ENCODE assay signal across 8 cellular contexts in genomic region chrX:40095588-40096394, GRCh38. TPM values are rescaled to one million over a fixed set of nuclear protein-coding genes. Genes with fewer than 3 reads are reported as not detected.
DNase-seq lines count a peak whose midpoint lies in the region; ATAC-seq and TF ChIP-seq lines count a peak whose summit lies in the region.

No MANE protein-coding gene starts in this region.

- no peaks in the 10 kb centered on the region for H3K36me3 ChIP-seq in CD4-positive, CD25-positive, alpha-beta regulatory T cell (ENCODE audit: control insufficient read depth, insufficient read depth, low read length)
- no peaks in the 10 kb centered on the region for H3K36me3 ChIP-seq in HUES6 (ENCODE audit: control insufficient read depth, insufficient read depth, low read length)
- H3K36me3 ChIP-seq in prostate gland: no peaks in the 10 kb centered on the region

- H3K27me3 ChIP-seq in CD4-positive, CD25-positive, alpha-beta regulatory T cell (ENCODE audit: control insufficient read depth, insufficient read depth, low read length): no peaks in the 10 kb centered on the region
- H3K27me3 ChIP-seq in HUES6 (ENCODE audit: control insufficient read depth, insufficient read depth, low read length): peaks cover 37% of the 10 kb centered on the region
- no peaks in the 10 kb centered on the region for H3K27me3 ChIP-seq in prostate gland (replicated peaks; ENCODE audit: insufficient read depth)

- H3K9ac ChIP-seq in HUES6 (ENCODE audit: low read length): peak overlapping the region; percentile 93

- H3K4me3 Mint-ChIP-seq in CD4-positive, CD25-positive, alpha-beta regulatory T cell: peak overlapping the region; percentile 89 to 98 (median 93)
- peak overlapping the region; percentile 92 for H3K4me3 Mint-ChIP-seq in activated CD8-positive, alpha-beta T cell treated with anti-CD3 and anti-CD28 coated beads, Interleukin-2, amount 10 ng/mL, durations not matched to agents 7 days and 5 days

- peaks cover 16 to 43% (median 30%) of the 10 kb centered on the region in 4 donors for H3K4me1 Mint-ChIP-seq in CD4-positive, CD25-positive, alpha-beta regulatory T cell
- peaks cover 34% of the 10 kb centered on the region for H3K4me1 Mint-ChIP-seq in activated CD8-positive, alpha-beta T cell treated with anti-CD3 and anti-CD28 coated beads, Interleukin-2, amount 10 ng/mL, durations not matched to agents 7 days and 5 days (ENCODE audit: low read depth)

- H3K9me3 ChIP-seq in CD4-positive, CD25-positive, alpha-beta regulatory T cell (ENCODE audit: control insufficient read depth in 2 of 2, low read length in 2 of 2): no peaks in the 10 kb centered on the region
- H3K9me3 ChIP-seq in HUES6 (ENCODE audit: control insufficient read depth, insufficient read depth, low read depth, low read length) (no peaks in the 10 kb centered on the region), prostate gland (no peaks in the 10 kb centered on the region)

- H3K27ac Mint-ChIP-seq in CD4-positive, CD25-positive, alpha-beta regulatory T cell: peak overlapping the region; percentile 7 to 83 (median 79)
- peak overlapping the region; percentile 85 for H3K27ac Mint-ChIP-seq in activated CD8-positive, alpha-beta T cell treated with anti-CD3 and anti-CD28 coated beads, Interleukin-2, amount 10 ng/mL, durations not matched to agents 7 days and 5 days

- POLR2A ChIA-PET in activated CD8-positive, alpha-beta T cell treated with anti-CD3 and anti-CD28 coated beads, Interleukin-2, amount 10 ng/mL, durations not matched to agents 7 days and 5 days (lab: Charles Lee): interaction anchor here (0.8 to 4.2 kb wide), 7 partner anchors 72 to 272 kb away, joined by 3 to 73 read pairs (median 3); no protein-coding TSS in a partner anchor

- intact Hi-C loops in prostate gland (cut with DNase I): loop anchor here (5.0 kb wide), 1 partner anchor 358 kb away; no protein-coding TSS in a partner anchor

- H3K36me3 Mint-ChIP-seq in CD4-positive, CD25-positive, alpha-beta regulatory T cell: no peaks in the 10 kb centered on the region
- H3K36me3 Mint-ChIP-seq in activated CD8-positive, alpha-beta T cell treated with anti-CD3 and anti-CD28 coated beads, Interleukin-2, amount 10 ng/mL, durations not matched to agents 7 days and 5 days (ENCODE audit: low read depth): peaks cover 23% of the 10 kb centered on the region

- no peak for TF ChIP-seq CTCF in prostate gland (IDR thresholded peaks at IDR 0.05)

- CTCF ChIA-PET in activated CD8-positive, alpha-beta T cell treated with anti-CD3 and anti-CD28 coated beads, Interleukin-2, amount 10 ng/mL, durations not matched to agents 7 days and 5 days (lab: Charles Lee): interaction anchor here (0.7 kb wide), 1 partner anchor 373 kb away, joined by 3 read pairs; no protein-coding TSS in a partner anchor

- H3K27ac ChIP-seq in CD4-positive, CD25-positive, alpha-beta regulatory T cell (ENCODE audit: insufficient read depth, low read length, poor library complexity, severe bottlenecking): peak overlapping the region; percentile 60
- peak overlapping the region; percentile 32; the same call in 1 of the 2 replicates for H3K27ac ChIP-seq in HUES6 (ENCODE audit: low read depth, low read length)
- H3K27ac ChIP-seq in prostate gland: peak overlapping the region; percentile 86 to 92

- peaks cover 0 to 4% (median 0%) of the 10 kb centered on the region in 7 donors for H3K9me3 Mint-ChIP-seq in CD4-positive, CD25-positive, alpha-beta regulatory T cell
- H3K9me3 Mint-ChIP-seq in activated CD8-positive, alpha-beta T cell treated with anti-CD3 and anti-CD28 coated beads, Interleukin-2, amount 10 ng/mL, durations not matched to agents 7 days and 5 days (ENCODE audit: insufficient read depth): no peaks in the 10 kb centered on the region

- TF ChIP-seq POLR2A in prostate gland (IDR thresholded peaks at IDR 0.05): peak; percentile 29

- under 1% methylated on average over 18 of the region's 79 CpGs for WGBS in prostate gland

- H3K4me3 ChIP-seq in CD4-positive, CD25-positive, alpha-beta regulatory T cell (ENCODE audit: low read depth, low read length): peak overlapping the region; percentile 86
- peak overlapping the region; percentile 66 for H3K4me3 ChIP-seq in HUES6 (ENCODE audit: low read depth, low read length)
- H3K4me3 ChIP-seq in prostate gland: peak overlapping the region; percentile 63 to 65

- H3K4me1 ChIP-seq in CD4-positive, CD25-positive, alpha-beta regulatory T cell (ENCODE audit: control insufficient read depth, insufficient read depth, low read length, poor library complexity, severe bottlenecking): peaks cover 31% of the 10 kb centered on the region
- H3K4me1 ChIP-seq in HUES6 (ENCODE audit: control insufficient read depth, insufficient read depth, low read length): peaks cover 32% of the 10 kb centered on the region
- no peaks in the 10 kb centered on the region for H3K4me1 ChIP-seq in prostate gland (replicated peaks)

- ATAC-seq in CD4-positive, CD25-positive, alpha-beta regulatory T cell (ENCODE audit: low read depth in 2 of 2): no peak
- ATAC-seq in activated CD8-positive, alpha-beta T cell treated with anti-CD3 and anti-CD28 coated beads, Interleukin-2, amount 10 ng/mL, durations not matched to agents 7 days and 5 days: no peak
- no peak for ATAC-seq in HG02970 (IDR thresholded peaks at IDR 0.05; ENCODE audit: low FRiP score, unreplicated experiment)

- H3K27me3 Mint-ChIP-seq in CD4-positive, CD25-positive, alpha-beta regulatory T cell: peaks cover 4% of the 10 kb centered on the region
- H3K27me3 Mint-ChIP-seq in activated CD8-positive, alpha-beta T cell treated with anti-CD3 and anti-CD28 coated beads, Interleukin-2, amount 10 ng/mL, durations not matched to agents 7 days and 5 days (ENCODE audit: low read depth): no peaks in the 10 kb centered on the region

- DNase-seq in CD4-positive, CD25-positive, alpha-beta regulatory T cell: peak in 1 of 3 donors; percentile 60
- peak; percentile 39 for DNase-seq in activated CD8-positive, alpha-beta T cell treated with anti-CD3 and anti-CD28 coated beads, Interleukin-2, amount 10 ng/mL, durations not matched to agents 7 days and 5 days
- DNase-seq in globus pallidus (ENCODE audit: low spot score) (peak; percentile 35), prostate gland (ENCODE audit: low spot score) (peak; percentile 7), iPS-NIHi7 (ENCODE audit: extremely low spot score) (no peak), NCI-H2107 treated with DMSO at 0.1 percent for 48 hours (lab: John Stamatoyannopoulos, UW; ENCODE audit: unreplicated experiment) (no peak)

RNA-seq across cellular contexts. Expression of gene BCOR, which starts 2.0 kb away (rescaled TPM):
- 38.0 TPM for total RNA-seq in CD4-positive, CD25-positive, alpha-beta regulatory T cell
- 1 to 10 TPM; 2.5 to 5.3 (median 3.2) TPM for polyA plus RNA-seq in CD4-positive, CD25-positive, alpha-beta regulatory T cell
- total RNA-seq in activated CD8-positive, alpha-beta T cell treated with anti-CD3 and anti-CD28 coated beads, Interleukin-2, amount 10 ng/mL, durations not matched to agents 7 days and 5 days: 10 to 100 TPM; 41.5 to 45.5 TPM
- 10 to 100 TPM; 56.2 to 70.8 TPM for total RNA-seq in prostate gland

Comparison
In these comparisons a context has a peak if more than half of its experiments do, and no peak if none do; other contexts are left out.
1. DNase-seq: peak in activated CD8-positive, alpha-beta T cell treated with anti-CD3 and anti-CD28 coated beads, Interleukin-2, amount 10 ng/mL, durations not matched to agents 7 days and 5 days (single experiment), globus pallidus (single experiment) and prostate gland (single experiment); none in iPS-NIHi7 (single experiment) and NCI-H2107 treated with DMSO at 0.1 percent for 48 hours (single experiment).
2. H3K27ac ChIP-seq: peak in every context shown above with its lines; median percentile 89 in prostate gland; 60 in CD4-positive, CD25-positive, alpha-beta regulatory T cell; 32 in HUES6.
3. Peak in every context shown above with its lines, with median percentiles within 50 percentile points of each other: H3K4me3 ChIP-seq.